ENCODE assay signal across 1 cellular context in the genomic region with DNA sequence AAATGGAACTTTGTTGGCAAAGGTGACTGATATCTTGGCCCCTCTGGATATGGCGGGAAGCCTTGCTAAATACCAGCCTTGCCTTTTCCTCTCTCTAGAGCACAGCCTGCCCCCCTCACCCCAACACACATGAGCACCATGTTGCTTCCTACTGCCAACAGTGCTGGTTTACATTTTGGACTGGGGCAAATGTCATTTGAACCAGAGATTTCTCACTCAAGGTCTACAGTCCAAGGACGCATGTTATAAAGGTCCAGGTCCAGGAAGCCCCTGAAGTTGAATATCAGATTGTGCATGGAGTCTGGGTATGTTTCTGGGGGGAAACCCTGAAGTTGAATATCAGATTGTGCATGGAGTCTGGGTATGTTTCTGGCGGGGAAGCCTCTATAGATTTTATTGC.
TF ChIP-seq lines count a peak whose summit lies in the region.

No MANE protein-coding gene starts in this region.

TF ChIP-seq in K562, 482 proteins besides CTCF, POLR2A, EP300 and RAD21:
- no peak for TF ChIP-seq YBX1 (IDR thresholded peaks at IDR 0.05)
- TF ChIP-seq EZH2 (IDR thresholded peaks at IDR 0.05; ENCODE audit: borderline replicate concordance, low read depth, low read length), result 0 out of 2 replicates have a peak, but pooled peaks have one; percentile 5
